In genomic region chr12:26185532-26186320, GRCh38 we compare ENCODE assay signal across 24 cellular contexts. TPM values are rescaled to one million over a fixed set of nuclear protein-coding genes. Genes with fewer than 3 reads are reported as not detected.
DNase-seq lines count a peak whose midpoint lies in the region; ATAC-seq and TF ChIP-seq lines count a peak whose summit lies in the region.
"Had no signal": no experiment of that assay in that cellular context is flagged by ENCODE, and none has a peak within 500 bp of the region (broad histone marks: within the 10 kb centered on the region; RNA-seq: fewer than 3 reads in every experiment).

No MANE protein-coding gene starts in this region.

- DNase-seq in Calu3, result peak; percentile 56
- no peak for DNase-seq in Panc1 (ENCODE audit: low read depth, low spot score)
- peak; percentile 37 for DNase-seq in epithelial cell of prostate (ENCODE audit: low read depth, low spot score)
- no peak for DNase-seq in mucosa of descending colon
- no peak for DNase-seq in HuH-7.5 (ENCODE audit: low spot score)
- no peak for DNase-seq in activated effector memory CD4-positive, alpha-beta T cell treated with anti-CD3 and anti-CD28 coated beads, Interleukin-2, amount 50 U/mL, for 16 hours
- no peak for DNase-seq in activated CD8-positive, alpha-beta T cell treated with anti-CD3 and anti-CD28 coated beads, Interleukin-2, amount 10 ng/mL, durations not matched to agents 7 days and 5 days
- DNase-seq: activated CD4-positive, alpha-beta T cell treated with anti-CD3 and anti-CD28 coated beads, Interleukin-2, amount 50 U/mL, for 48 hours; aorta; caudate nucleus; kidney glomerular epithelial cell; NCI-H1092 treated with DMSO at 0.1 percent for 48 hours; NCI-H2029; NCI-H526 treated with DMSO at 0.1 percent for 48 hours; SJCRH30; stimulated activated CD4-positive, alpha-beta T cell treated with anti-CD3 and anti-CD28 coated beads, Interleukin-15, amount 100 ng/mL, for 24 hours; stimulated activated naive CD4-positive, alpha-beta T cell treated with Interleukin-2 at 50 U/mL for 16 hours had no signal

- H3K4me3 Mint-ChIP-seq in Calu3 (ENCODE audit: low read depth, unreplicated experiment), result no peak overlapping the region
- no peak overlapping the region for H3K4me3 Mint-ChIP-seq in activated CD8-positive, alpha-beta T cell treated with anti-CD3 and anti-CD28 coated beads, Interleukin-2, amount 10 ng/mL, durations not matched to agents 7 days and 5 days
- H3K4me3 Mint-ChIP-seq: activated T-helper 17 cell treated with anti-CD3 and anti-CD28 coated beads, Interleukin-2, amount 50 U/mL, for 72 hours; CD14-positive monocyte; dendritic cell treated with granulocyte-macrophage colony-stimulating factor and Interleukin-4, amounts not matched to agents 40 ng/mL and 50 ng/mL, for 4 days had no signal

- H3K36me3 ChIP-seq in Panc1 (ENCODE audit: control insufficient read depth, insufficient read depth, low read length) (no peaks in the 10 kb centered on the region), mucosa of descending colon (ENCODE audit: low read depth) (no peaks in the 10 kb centered on the region)
- H3K36me3 ChIP-seq: SJCRH30, thoracic aorta had no signal

- no peaks in the 10 kb centered on the region for H3K9me3 Mint-ChIP-seq in Calu3 (ENCODE audit: low read depth, unreplicated experiment)
- H3K9me3 Mint-ChIP-seq in activated CD8-positive, alpha-beta T cell treated with anti-CD3 and anti-CD28 coated beads, Interleukin-2, amount 10 ng/mL, durations not matched to agents 7 days and 5 days (ENCODE audit: insufficient read depth), result no peaks in the 10 kb centered on the region
- H3K9me3 Mint-ChIP-seq: activated naive CD4-positive, alpha-beta T cell treated with anti-CD3 and anti-CD28 coated beads, Interleukin-2, amount 50 U/mL, for 72 hours; activated T-helper 17 cell treated with anti-CD3 and anti-CD28 coated beads, Interleukin-2, amount 50 U/mL, for 72 hours; CD14-positive monocyte; dendritic cell treated with granulocyte-macrophage colony-stimulating factor and Interleukin-4, amounts not matched to agents 40 ng/mL and 50 ng/mL, for 4 days had no signal

- POLR2A ChIA-PET in Panc1 (lab: Charles Lee), result no interaction called here
- POLR2A ChIA-PET in activated CD8-positive, alpha-beta T cell treated with anti-CD3 and anti-CD28 coated beads, Interleukin-2, amount 10 ng/mL, durations not matched to agents 7 days and 5 days (lab: Charles Lee), result interaction anchor here (0.6 kb wide), 1 partner anchor 170 kb away, joined by 3 read pairs; no protein-coding TSS in a partner anchor

- H3K27ac Mint-ChIP-seq in Calu3 (ENCODE audit: unreplicated experiment), result peak overlapping the region; percentile 53
- H3K27ac Mint-ChIP-seq in activated CD8-positive, alpha-beta T cell treated with anti-CD3 and anti-CD28 coated beads, Interleukin-2, amount 10 ng/mL, durations not matched to agents 7 days and 5 days, result no peak overlapping the region
- H3K27ac Mint-ChIP-seq: activated naive CD4-positive, alpha-beta T cell treated with anti-CD3 and anti-CD28 coated beads, Interleukin-2, amount 50 U/mL, for 72 hours; activated T-helper 17 cell treated with anti-CD3 and anti-CD28 coated beads, Interleukin-2, amount 50 U/mL, for 72 hours; CD14-positive monocyte; dendritic cell treated with granulocyte-macrophage colony-stimulating factor and Interleukin-4, amounts not matched to agents 40 ng/mL and 50 ng/mL, for 4 days had no signal

- peaks cover 38% of the 10 kb centered on the region for H3K4me1 Mint-ChIP-seq in Calu3 (ENCODE audit: low read depth, unreplicated experiment)
- no peaks in the 10 kb centered on the region for H3K4me1 Mint-ChIP-seq in activated CD8-positive, alpha-beta T cell treated with anti-CD3 and anti-CD28 coated beads, Interleukin-2, amount 10 ng/mL, durations not matched to agents 7 days and 5 days (ENCODE audit: low read depth)
- H3K4me1 Mint-ChIP-seq: activated T-helper 17 cell treated with anti-CD3 and anti-CD28 coated beads, Interleukin-2, amount 50 U/mL, for 72 hours; CD14-positive monocyte had no signal

- intact Hi-C loops in Calu3 (cut with micrococcal nuclease; ENCODE audit: unreplicated experiment), result loop anchor here (2.0 to 5.0 kb wide), 5 partner anchors 33 to 217 kb away; no protein-coding TSS in a partner anchor
- intact Hi-C loops in Panc1 (cut with micrococcal nuclease; ENCODE audit: unreplicated experiment), result no loop called here
- intact Hi-C loops in mucosa of descending colon (cut with DNase I, micrococcal nuclease), result no loop called here

- H3K27me3 ChIP-seq in Panc1 (ENCODE audit: control insufficient read depth, insufficient read depth, low read length), result peaks cover 3% of the 10 kb centered on the region; the same call in 1 of the 2 replicates
- H3K27me3 ChIP-seq: SJCRH30 had no signal

- CTCF ChIA-PET in Calu3 (lab: Charles Lee), result interaction anchor here (0.6 to 1.6 kb wide), 2 partner anchors 10 to 64 kb away, joined by 3 to 4 read pairs; partner anchors contain the start of gene SSPN
- CTCF ChIA-PET in Panc1 (lab: Charles Lee), result interaction anchor here (0.6 to 0.8 kb wide), 2 partner anchors 53 to 830 kb away, joined by 4 to 5 read pairs; no protein-coding TSS in a partner anchor
- CTCF ChIA-PET in activated CD8-positive, alpha-beta T cell treated with anti-CD3 and anti-CD28 coated beads, Interleukin-2, amount 10 ng/mL, durations not matched to agents 7 days and 5 days (lab: Charles Lee), result no interaction called here

- BruUV-seq in Calu3 (replicated peaks; lab: Mats Ljungman, UMichigan), result no TSS peak
- BruUV-seq in Panc1 (replicated peaks; lab: Mats Ljungman, UMichigan), result no TSS peak

- H3K4me1 ChIP-seq in Panc1 (ENCODE audit: control insufficient read depth, insufficient read depth, low read length), result peaks cover 6% of the 10 kb centered on the region; the same call in 1 of the 2 replicates
- H3K4me1 ChIP-seq in mucosa of descending colon (ENCODE audit: low read depth), result no peaks in the 10 kb centered on the region

- in situ Hi-C loops in Panc1 (cut with HindIII; ENCODE audit: low pct_unique_long_range_greater_than_20kb, low sequenced_read_pairs), result no loop called here

- TF ChIP-seq CTCF in Calu3 (IDR thresholded peaks at IDR 0.05; ENCODE audit: unreplicated experiment), result no peak
- TF ChIP-seq CTCF in Panc1 (IDR thresholded peaks at IDR 0.05), result no peak
- no peak for TF ChIP-seq CTCF in mucosa of descending colon (IDR thresholded peaks at IDR 0.05)

- H3K36me3 Mint-ChIP-seq in Calu3 (ENCODE audit: insufficient read depth, unreplicated experiment), result no peaks in the 10 kb centered on the region
- H3K36me3 Mint-ChIP-seq in activated CD8-positive, alpha-beta T cell treated with anti-CD3 and anti-CD28 coated beads, Interleukin-2, amount 10 ng/mL, durations not matched to agents 7 days and 5 days (ENCODE audit: low read depth), result no peaks in the 10 kb centered on the region
- H3K36me3 Mint-ChIP-seq: activated naive CD4-positive, alpha-beta T cell treated with anti-CD3 and anti-CD28 coated beads, Interleukin-2, amount 50 U/mL, for 72 hours; CD14-positive monocyte had no signal

- H3K27me3 Mint-ChIP-seq in Calu3 (ENCODE audit: unreplicated experiment), result no peaks in the 10 kb centered on the region
- H3K27me3 Mint-ChIP-seq in activated CD8-positive, alpha-beta T cell treated with anti-CD3 and anti-CD28 coated beads, Interleukin-2, amount 10 ng/mL, durations not matched to agents 7 days and 5 days (ENCODE audit: low read depth), result peaks cover 42% of the 10 kb centered on the region

- peak; percentile 40; the same call in 1 of the 2 replicates for ATAC-seq in Panc1
- peak; percentile 85 for ATAC-seq in mucosa of descending colon
- no peak for ATAC-seq in HG02870 (IDR thresholded peaks at IDR 0.05; ENCODE audit: unreplicated experiment)
- ATAC-seq in activated CD8-positive, alpha-beta T cell treated with anti-CD3 and anti-CD28 coated beads, Interleukin-2, amount 10 ng/mL, durations not matched to agents 7 days and 5 days, result no peak
- ATAC-seq: activated naive CD4-positive, alpha-beta T cell treated with anti-CD3 and anti-CD28 coated beads, Interleukin-2, amount 50 U/mL, for 72 hours; activated T-helper 17 cell treated with anti-CD3 and anti-CD28 coated beads, Interleukin-2, amount 50 U/mL, for 72 hours had no signal

- H3K9me3 ChIP-seq in Panc1 (ENCODE audit: control insufficient read depth, insufficient read depth, low read depth, low read length) (no peaks in the 10 kb centered on the region), mucosa of descending colon (no peaks in the 10 kb centered on the region)
- H3K9me3 ChIP-seq: SJCRH30, thoracic aorta had no signal

- H3K4me3 ChIP-seq in Panc1 (ENCODE audit: low read depth in 2 of 2, low read length in 2 of 2) (no peak overlapping the region), mucosa of descending colon (no peak overlapping the region)
- H3K4me3 ChIP-seq: SJCRH30, thoracic aorta had no signal

- peak overlapping the region; percentile 19; the same call in 1 of the 2 replicates for H3K27ac ChIP-seq in Panc1 (ENCODE audit: low read length)
- H3K27ac ChIP-seq in epithelial cell of prostate, result peak overlapping the region; percentile 66
- H3K27ac ChIP-seq: 22Rv1, SJCRH30, thoracic aorta had no signal

RNA-seq across cellular contexts. Expression of gene SSPN, which starts 9.6 kb away (rescaled TPM):
- 7.0 and 8.9 TPM in 2 replicates for total RNA-seq in Calu3 (2022)
- total RNA-seq in Panc1 (2021; ENCODE audit: unreplicated experiment), result 23.4 TPM
- 16.7 TPM for polyA plus RNA-seq in Panc1 (2012; ENCODE audit: insufficient read length)
- 10 to 100 TPM; 12.8 to 42.7 (median 19.0) TPM for total RNA-seq in mucosa of descending colon
- not detected for total RNA-seq in activated CD8-positive, alpha-beta T cell treated with anti-CD3 and anti-CD28 coated beads, Interleukin-2, amount 10 ng/mL, durations not matched to agents 7 days and 5 days
- total RNA-seq: activated naive CD4-positive, alpha-beta T cell treated with anti-CD3 and anti-CD28 coated beads, Interleukin-2, amount 50 U/mL, for 72 hours; activated T-helper 17 cell treated with anti-CD3 and anti-CD28 coated beads, Interleukin-2, amount 50 U/mL, for 72 hours had no signal

Comparison
In these comparisons a context has a peak if more than half of its experiments do, and no peak if none do; other contexts are left out.
1. DNase-seq: peak in Calu3 (single experiment) and epithelial cell of prostate (single experiment); none in Panc1 (single experiment), mucosa of descending colon (0 of 3), HuH-7.5 (single experiment), activated effector memory CD4-positive, alpha-beta T cell treated with anti-CD3 and anti-CD28 coated beads, Interleukin-2, amount 50 U/mL, for 16 hours (single experiment) and activated CD8-positive, alpha-beta T cell treated with anti-CD3 and anti-CD28 coated beads, Interleukin-2, amount 10 ng/mL, durations not matched to agents 7 days and 5 days (single experiment).
2. ATAC-seq: peak in Panc1 (single experiment) and mucosa of descending colon (single experiment); none in HG02870 (single experiment) and activated CD8-positive, alpha-beta T cell treated with anti-CD3 and anti-CD28 coated beads, Interleukin-2, amount 10 ng/mL, durations not matched to agents 7 days and 5 days (single experiment).